8 cellular contexts compared by ENCODE assay signal in genomic region chr10:69696073-69696731, GRCh38.
DNase-seq lines count a peak whose midpoint lies in the region; ATAC-seq and TF ChIP-seq lines count a peak whose summit lies in the region.

No MANE protein-coding gene starts in this region.

- H3K27ac ChIP-seq in vagina = no peak overlapping the region

- H3K4me3 ChIP-seq in vagina = no peak overlapping the region

- no peak overlapping the region for H3K27ac Mint-ChIP-seq in activated CD8-positive, alpha-beta T cell treated with anti-CD3 and anti-CD28 coated beads, Interleukin-2, amount 10 ng/mL, durations not matched to agents 7 days and 5 days

- peak; percentile 65 for ATAC-seq in activated CD8-positive, alpha-beta T cell treated with anti-CD3 and anti-CD28 coated beads, Interleukin-2, amount 10 ng/mL, durations not matched to agents 7 days and 5 days
- ATAC-seq in HG03342 (IDR thresholded peaks at IDR 0.05; ENCODE audit: unreplicated experiment) (no peak), HG03469 (IDR thresholded peaks at IDR 0.05; ENCODE audit: unreplicated experiment) (no peak)

- H3K27me3 ChIP-seq in vagina = no peaks in the 10 kb centered on the region

- no peak overlapping the region for H3K4me3 Mint-ChIP-seq in activated CD8-positive, alpha-beta T cell treated with anti-CD3 and anti-CD28 coated beads, Interleukin-2, amount 10 ng/mL, durations not matched to agents 7 days and 5 days

- H3K36me3 Mint-ChIP-seq in activated CD8-positive, alpha-beta T cell treated with anti-CD3 and anti-CD28 coated beads, Interleukin-2, amount 10 ng/mL, durations not matched to agents 7 days and 5 days (ENCODE audit: low read depth) = no peaks in the 10 kb centered on the region

- in situ Hi-C loops in KBM-7 (cut with MboI; ENCODE audit: low pct_unique_long_range_greater_than_20kb, low sequenced_read_pairs) = no loop called here

- no peaks in the 10 kb centered on the region for H3K36me3 ChIP-seq in vagina

- intact Hi-C loops in vagina (cut with DNase I) = no loop called here

- H3K27me3 Mint-ChIP-seq in activated CD8-positive, alpha-beta T cell treated with anti-CD3 and anti-CD28 coated beads, Interleukin-2, amount 10 ng/mL, durations not matched to agents 7 days and 5 days (ENCODE audit: low read depth) = peaks cover 12% of the 10 kb centered on the region

- H3K4me1 ChIP-seq in vagina = no peaks in the 10 kb centered on the region

- CTCF ChIA-PET in activated CD8-positive, alpha-beta T cell treated with anti-CD3 and anti-CD28 coated beads, Interleukin-2, amount 10 ng/mL, durations not matched to agents 7 days and 5 days (lab: Charles Lee) = interaction anchor here (0.6 to 2.2 kb wide), 5 partner anchors 20 to 694 kb away, joined by 3 to 6 read pairs (median 3); no protein-coding TSS in a partner anchor

- peak in 2 of 3 experiments; percentile 17 to 18 for TF ChIP-seq CTCF in vagina (IDR thresholded peaks at IDR 0.05)

- POLR2A ChIA-PET in activated CD8-positive, alpha-beta T cell treated with anti-CD3 and anti-CD28 coated beads, Interleukin-2, amount 10 ng/mL, durations not matched to agents 7 days and 5 days (lab: Charles Lee) = no interaction called here

- no peaks in the 10 kb centered on the region for H3K9me3 Mint-ChIP-seq in activated CD8-positive, alpha-beta T cell treated with anti-CD3 and anti-CD28 coated beads, Interleukin-2, amount 10 ng/mL, durations not matched to agents 7 days and 5 days (ENCODE audit: insufficient read depth)

- no peak for TF ChIP-seq POLR2A in vagina (IDR thresholded peaks at IDR 0.05)

- no peaks in the 10 kb centered on the region for H3K4me1 Mint-ChIP-seq in activated CD8-positive, alpha-beta T cell treated with anti-CD3 and anti-CD28 coated beads, Interleukin-2, amount 10 ng/mL, durations not matched to agents 7 days and 5 days (ENCODE audit: low read depth)

- peak; percentile 52 for DNase-seq in GM03348 (ENCODE audit: low spot score)
- peak; percentile 85 for DNase-seq in KBM-7
- DNase-seq in activated CD8-positive, alpha-beta T cell treated with anti-CD3 and anti-CD28 coated beads, Interleukin-2, amount 10 ng/mL, durations not matched to agents 7 days and 5 days = peak; percentile 40
- peak; percentile 30 for DNase-seq in iPS DF 19.7 (ENCODE audit: low read depth, low spot score)
- no peak for DNase-seq in vagina (ENCODE audit: extremely low spot score in 2 of 2)
- DNase-seq in GF-D8 (lab: John Stamatoyannopoulos, UW) = no peak

- H3K9me3 ChIP-seq in vagina = no peaks in the 10 kb centered on the region

Comparison
In these comparisons a context has a peak if more than half of its experiments do, and no peak if none do; other contexts are left out.
1. DNase-seq: peak in GM03348 (single experiment), KBM-7 (single experiment), activated CD8-positive, alpha-beta T cell treated with anti-CD3 and anti-CD28 coated beads, Interleukin-2, amount 10 ng/mL, durations not matched to agents 7 days and 5 days (single experiment) and iPS DF 19.7 (single experiment); none in vagina (0 of 2) and GF-D8 (single experiment).